34 cellular contexts compared by ENCODE assay signal in genomic region chr14:76232782-76233181, GRCh38.
"Had no signal": no experiment of that assay in that cellular context is flagged by ENCODE, and none has a peak within 500 bp of the region (broad histone marks: within the 10 kb centered on the region; RNA-seq: fewer than 3 reads in every experiment).

No MANE protein-coding gene starts in this region.

- H3K9me3 ChIP-seq: MG63 had no signal

- H3K27ac ChIP-seq: KMS-11 had no signal

- H3K9ac ChIP-seq: KMS-11 had no signal

- H3K27me3 ChIP-seq: MG63 had no signal

- H3K36me3 ChIP-seq: MG63 had no signal

- H3K4me2 ChIP-seq: KMS-11 had no signal

- H3K4me3 ChIP-seq: MG63 had no signal

- DNase-seq: Karpas-422, Kasumi-1, MG63, MM.1S, MV-4-11, NCI-H1048, NCI-H1092, NCI-H1092 treated with DMSO at 0.1 percent for 48 hours, NCI-H1105, NCI-H1105 treated with DMSO at 0.1 percent for 48 hours, NCI-H1417, NCI-H1417 treated with DMSO at 0.1 percent for 48 hours, NCI-H1436, NCI-H1436 treated with DMSO at 0.1 percent for 48 hours, NCI-H146, NCI-H1694, NCI-H1694 treated with DMSO at 0.1 percent for 48 hours, NCI-H187, NCI-H187 treated with DMSO at 0.1 percent for 48 hours, NCI-H1930, NCI-H2029, NCI-H2029 treated with DMSO at 0.1 percent for 48 hours, NCI-H2081, NCI-H2081 treated with DMSO at 0.1 percent for 48 hours, NCI-H2107, NCI-H2171, NCI-H2171 treated with DMSO at 0.1 percent for 48 hours, NCI-H2227 treated with DMSO at 0.1 percent for 48 hours, NCI-H226, NCI-H345, NCI-H446, NCI-H446 treated with DMSO at 0.1 percent for 48 hours, NCI-H510A had no signal
